23 cellular contexts compared by ENCODE assay signal in the genomic region with DNA sequence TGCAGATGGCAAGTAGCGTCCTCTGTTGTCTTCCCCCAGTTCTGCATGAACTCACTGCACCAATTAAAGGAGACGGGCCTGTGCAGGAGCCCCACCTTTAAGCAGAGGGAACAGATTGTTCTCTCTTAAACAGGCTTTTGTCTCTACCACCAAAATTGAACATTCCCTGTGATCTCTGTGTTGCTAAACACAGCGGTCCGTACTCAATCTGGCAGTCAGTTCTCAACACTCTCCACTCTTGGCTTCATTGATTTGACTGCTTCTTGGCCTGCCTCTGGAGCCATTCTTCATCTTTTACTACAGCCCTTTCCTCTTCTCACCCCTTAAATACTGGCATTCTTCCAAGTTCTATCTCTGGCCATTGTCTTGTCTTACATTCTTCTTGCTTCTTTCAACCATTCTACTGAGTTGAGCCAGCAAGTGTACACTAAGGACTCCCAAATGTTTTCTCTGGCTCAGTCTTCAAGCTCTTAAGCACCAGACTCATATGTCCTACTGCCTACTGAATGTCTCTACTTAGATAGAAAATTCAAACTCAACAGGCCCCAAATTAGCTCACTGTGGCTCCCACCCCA. TPM values are rescaled to one million over a fixed set of nuclear protein-coding genes. Genes with fewer than 3 reads are reported as not detected.
A peak's percentile ranks its signal among the peaks of the same experiment; 100 is the strongest.
DNase-seq lines count a peak whose midpoint lies in the region; ATAC-seq, FAIRE-seq and TF ChIP-seq lines count a peak whose summit lies in the region.
"Had no signal": no experiment of that assay in that cellular context is flagged by ENCODE, and none has a peak within 500 bp of the region (broad histone marks: within the 10 kb centered on the region; RNA-seq: fewer than 3 reads in every experiment).

No MANE protein-coding gene starts in this region.

- H3K36me3 ChIP-seq in pancreas (no peaks in the 10 kb centered on the region), uterus (no peaks in the 10 kb centered on the region)
- H3K36me3 ChIP-seq: tibial nerve had no signal

- DNase-seq in NCI-H2171 treated with DMSO at 0.1 percent for 48 hours (lab: John Stamatoyannopoulos, UW), result peak; percentile 36
- no peak for DNase-seq in NCI-H2171 (lab: John Stamatoyannopoulos, UW)
- peak; percentile 96 for DNase-seq in fibroblast of the aortic adventitia (ENCODE audit: low read depth)
- DNase-seq in pancreas, result no peak
- peak; percentile 62 to 83 for DNase-seq in uterus
- DNase-seq in NAMALWA (ENCODE audit: low spot score), result no peak
- DNase-seq in cerebellar cortex (ENCODE audit: low spot score), result no peak
- DNase-seq: 8988T; activated CD4-positive, alpha-beta T cell treated with anti-CD3 and anti-CD28 coated beads, Interleukin-2, amount 50 U/mL, for 4 hours; activated gamma-delta T cell treated with Interleukin-2 at 50 U/mL for 16 hours; amygdala; GM23248; kidney glomerular epithelial cell; NCI-H1092; NCI-H2081 treated with DMSO at 0.1 percent for 48 hours; NCI-H524 treated with DMSO at 0.1 percent for 48 hours; stimulated activated CD4-positive, alpha-beta T cell treated with anti-CD3 and anti-CD28 coated beads, Interleukin-15, amount 100 ng/mL, for 24 hours; T-cell had no signal

- peaks cover 0 to 14% (median 12%) of the 10 kb centered on the region in 3 donors for H3K4me1 ChIP-seq in pancreas
- H3K4me1 ChIP-seq in uterus, result peaks cover 0 to 4% of the 10 kb centered on the region in 2 donors

- intact Hi-C loops in pancreas (cut with DNase I), result no loop called here
- intact Hi-C loops in uterus (cut with DNase I; ENCODE audit: low total_unique reads), result no loop called here

- H3K4me3 ChIP-seq in fibroblast of the aortic adventitia (ENCODE audit: low read depth, low read length) (no peak overlapping the region), pancreas (no peak overlapping the region), uterus (no peak overlapping the region)
- H3K4me3 ChIP-seq: GM23248, tibial nerve had no signal

- H3K9me3 ChIP-seq in pancreas (no peaks in the 10 kb centered on the region), uterus (no peaks in the 10 kb centered on the region)
- H3K9me3 ChIP-seq: tibial nerve had no signal

- H3K27me3 ChIP-seq in pancreas, result no peaks in the 10 kb centered on the region
- H3K27me3 ChIP-seq in uterus, result no peaks in the 10 kb centered on the region
- H3K27me3 ChIP-seq: tibial nerve had no signal

- H3K27ac ChIP-seq in pancreas (no peak overlapping the region), uterus (peak overlapping the region; percentile 73 to 82)
- H3K27ac ChIP-seq: GM23248 had no signal

- no peak for TF ChIP-seq CTCF in fibroblast of the aortic adventitia (IDR thresholded peaks at IDR 0.05; ENCODE audit: insufficient read depth, low read length)
- TF ChIP-seq CTCF in pancreas (IDR thresholded peaks at IDR 0.05), result no peak
- TF ChIP-seq CTCF in uterus (IDR thresholded peaks at IDR 0.05), result peak in 2 of 4 experiments; percentile 15 to 26

- 83 to 93% methylated on average over 4 of the region's 4 CpGs for WGBS in pancreas, 2 donors

- TF ChIP-seq POLR2A in uterus (IDR thresholded peaks at IDR 0.05), result no peak

- peak; percentile 37 for FAIRE-seq in pancreas (lab: Jason Lieb, UNC)
- FAIRE-seq: frontal cortex, GM18507 had no signal

- no peak for ATAC-seq in pancreas
- no peak for ATAC-seq in GM19455 (IDR thresholded peaks at IDR 0.05; ENCODE audit: unreplicated experiment)
- ATAC-seq: stimulated activated effector memory CD8-positive, alpha-beta T cell treated with anti-CD3 and anti-CD28 coated beads, Interleukin-12 subunit alpha, Interleukin-12 subunit beta, amount 100 ng/mL, for 72 hours; T-cell had no signal

RNA-seq across cellular contexts. Expression of a gene that starts 8.0 kb away (rescaled TPM):
- total RNA-seq in fibroblast of the aortic adventitia (ENCODE audit: low replicate concordance), result 7.0 and 11.7 TPM in 2 replicates
- 1 to 10 TPM; 2.9 to 6.4 (median 4.2) TPM for total RNA-seq in pancreas
- 1 to 10 TPM; 2.6 to 4.2 TPM for polyA plus RNA-seq in pancreas
- 10 to 100 TPM in 3 of 4 donors, 1 to 10 TPM in 1; 5.6 to 60.9 (median 15.9) TPM for total RNA-seq in uterus

Comparison
In these comparisons a context has a peak if more than half of its experiments do, and no peak if none do; other contexts are left out.
1. DNase-seq: peak in NCI-H2171 treated with DMSO at 0.1 percent for 48 hours (single experiment), fibroblast of the aortic adventitia (single experiment) and uterus (2 of 2); none in NCI-H2171 (single experiment), pancreas (0 of 6), NAMALWA (single experiment) and cerebellar cortex (single experiment).
2. H3K27ac ChIP-seq: peak in uterus (2 of 2); none in pancreas (0 of 4).